In the genomic region with DNA sequence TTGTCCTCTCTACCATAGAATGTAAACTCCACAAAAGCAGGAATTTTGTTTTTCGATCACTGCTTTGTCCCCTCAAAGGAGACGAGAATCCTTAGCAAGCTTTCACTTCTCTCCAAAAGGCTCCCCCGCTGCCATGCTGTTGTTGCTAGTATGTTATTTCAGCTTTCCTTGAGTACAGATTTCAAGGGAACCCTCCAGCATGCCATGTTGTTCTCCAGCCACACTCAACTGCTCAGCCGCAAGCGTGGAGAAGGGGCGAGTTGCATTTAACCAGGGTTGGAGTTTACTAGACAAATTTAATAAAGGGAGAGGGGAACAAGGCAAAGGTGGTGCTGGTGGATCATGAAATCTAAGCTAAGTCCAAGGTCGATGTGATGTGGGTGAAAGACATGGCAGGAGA, we compare ENCODE assay signal across 1 cellular context.
TF ChIP-seq lines count a peak whose summit lies in the region.

No MANE protein-coding gene starts in this region.

TF ChIP-seq in endothelial cell of umbilical vein, 7 proteins besides CTCF, POLR2A, EP300 and RAD21:
- TF ChIP-seq GATA2 (IDR thresholded peaks at IDR 0.05; ENCODE audit: insufficient read depth, insufficient read length, low read depth, low read length) (no peak), MYC (IDR thresholded peaks at IDR 0.05; ENCODE audit: low read depth, low read length) (no peak), EZH2 (IDR thresholded peaks at IDR 0.05; ENCODE audit: borderline replicate concordance, low read depth, low read length, severe bottlenecking) (no peak), FOS (IDR thresholded peaks at IDR 0.05; ENCODE audit: borderline replicate concordance, insufficient read depth, low read length) (no peak), JUN (IDR thresholded peaks at IDR 0.05; ENCODE audit: borderline replicate concordance, insufficient read depth, insufficient read length, low read depth) (no peak), POLR2AphosphoS5 (IDR thresholded peaks at IDR 0.05; ENCODE audit: insufficient read depth, low read depth, low read length) (no peak)
- TF ChIP-seq, protein P1, sequence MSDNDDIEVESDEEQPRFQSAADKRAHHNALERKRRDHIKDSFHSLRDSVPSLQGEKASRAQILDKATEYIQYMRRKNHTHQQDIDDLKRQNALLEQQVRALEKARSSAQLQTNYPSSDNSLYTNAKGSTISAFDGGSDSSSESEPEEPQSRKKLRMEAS (IDR thresholded peaks at IDR 0.05; ENCODE audit: insufficient read depth, insufficient read length): no peak
TF ChIP-seq in endothelial cell of umbilical vein: peak in this region for 0.
